Comparison of ENCODE assay signal across 15 cellular contexts in the genomic region with DNA sequence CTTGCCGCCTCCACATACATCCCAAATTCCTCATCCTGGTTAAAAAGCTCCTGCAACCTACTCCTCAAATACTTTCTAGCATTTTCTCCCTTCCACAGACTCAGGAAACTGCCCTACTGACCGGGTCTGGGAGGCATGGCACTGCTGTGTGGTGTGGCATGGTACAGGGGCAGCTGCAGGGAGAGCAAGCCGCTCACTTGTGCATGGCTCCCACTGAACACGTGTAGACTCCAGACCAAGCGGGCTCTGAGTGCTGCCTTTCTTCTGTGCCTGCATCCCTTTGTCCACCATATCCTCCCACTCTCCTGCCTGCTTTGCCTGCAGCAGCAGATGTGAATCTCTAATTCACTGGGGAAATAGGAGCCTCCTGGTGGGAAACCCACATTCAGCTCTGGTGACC.
DNase-seq lines count a peak whose midpoint lies in the region; ATAC-seq lines count a peak whose summit lies in the region.
"Had no signal": no experiment of that assay in that cellular context is flagged by ENCODE, and none has a peak within 500 bp of the region (broad histone marks: within the 10 kb centered on the region; RNA-seq: fewer than 3 reads in every experiment).

No MANE protein-coding gene starts in this region.

- H3K36me3 Mint-ChIP-seq in T-helper 17 cell (ENCODE audit: low read depth), result peaks cover 34% of the 10 kb centered on the region

- no peak for DNase-seq in T-helper 17 cell
- DNase-seq in islet precursor cell, result peak; percentile 33
- no peak for DNase-seq in sciatic nerve (ENCODE audit: low spot score)
- DNase-seq in C1 segment of cervical spinal cord (lab: John Stamatoyannopoulos, UW), result no peak
- DNase-seq in kidney tubule cell (ENCODE audit: low spot score), result no peak
- DNase-seq in NCI-H187 treated with DMSO at 0.1 percent for 48 hours (lab: John Stamatoyannopoulos, UW), result no peak
- DNase-seq: ACHN; BE2C; Caco-2; CD4-positive, alpha-beta T cell; GDM1; IMR-90 had no signal

- H3K4me1 Mint-ChIP-seq in T-helper 17 cell, result peaks cover 15% of the 10 kb centered on the region

- intact Hi-C loops in sciatic nerve (cut with DNase I), result no loop called here

- ATAC-seq in T-helper 17 cell (no peak), sciatic nerve (peak; percentile 44), GM21423 (IDR thresholded peaks at IDR 0.05; ENCODE audit: unreplicated experiment) (no peak)
- ATAC-seq: K562 had no signal

- no peak overlapping the region for H3K4me3 Mint-ChIP-seq in T-helper 17 cell
- H3K4me3 Mint-ChIP-seq: CD4-positive, alpha-beta T cell had no signal

- H3K27me3 Mint-ChIP-seq in T-helper 17 cell, result no peaks in the 10 kb centered on the region
- H3K27me3 Mint-ChIP-seq: CD4-positive, alpha-beta T cell had no signal

- H3K27ac Mint-ChIP-seq in T-helper 17 cell, result peak overlapping the region; percentile 89
- H3K27ac Mint-ChIP-seq: CD4-positive, alpha-beta T cell had no signal

- no peaks in the 10 kb centered on the region for H3K9me3 ChIP-seq in T-helper 17 cell (ENCODE audit: control insufficient read depth, low read length, poor library complexity, severe bottlenecking)
- H3K9me3 ChIP-seq: BE2C, Caco-2, HAP-1 had no signal
